8 cellular contexts compared by ENCODE assay signal in genomic region chr1:146443871-146444222, GRCh38.
A peak's percentile ranks its signal among the peaks of the same experiment; 100 is the strongest.
DNase-seq lines count a peak whose midpoint lies in the region; TF ChIP-seq lines count a peak whose summit lies in the region.
"Not testable (repeated sequence)": the region's sequence is repeated elsewhere in the genome, so short reads cannot be mapped to it uniquely, and the experiment has no call there.

No MANE protein-coding gene starts in this region.

- H3K79me2 ChIP-seq in PC-9 (ENCODE audit: low read depth): not testable (repeated sequence)

- H3K36me3 Mint-ChIP-seq in glutamatergic neuron (ENCODE audit: unreplicated experiment): not testable (repeated sequence)

- H3K4me2 ChIP-seq in PC-9: not testable (repeated sequence)

- not testable (repeated sequence) for H2AFZ ChIP-seq in PC-9

- H3K9me3 ChIP-seq in PC-9 (ENCODE audit: insufficient read depth, low read depth); mononuclear cell (ENCODE audit: low read depth, low read length); spleen; uterus: not testable (repeated sequence)

- 0 to 1% (median 1%) methylated on average over 17 to 18 of the region's 23 CpGs; no CpG with 5 or more reads in 1 of the 5 donors for WGBS in spleen, 5 donors

- H4K20me1 ChIP-seq in PC-9 (ENCODE audit: insufficient read depth): not testable (repeated sequence)

- H3K36me3 ChIP-seq in PC-9 (ENCODE audit: low read depth); spleen; uterus: not testable (repeated sequence)

- CTCF ChIA-PET in PC-9 (lab: Charles Lee): not testable (repeated sequence)

- not testable (repeated sequence) for H3K27ac Mint-ChIP-seq in glutamatergic neuron (ENCODE audit: unreplicated experiment)

- H3K4me3 ChIP-seq in PC-9: peak overlapping the region; percentile 43; the same call in 1 of the 2 replicates
- peak overlapping the region; percentile 18 for H3K4me3 ChIP-seq in mononuclear cell (ENCODE audit: low read length)
- peak overlapping the region in 4 of 8 donors; percentile 24 to 64 (median 32) for H3K4me3 ChIP-seq in spleen
- peak overlapping the region in 1 of 2 donors; percentile 30 for H3K4me3 ChIP-seq in uterus

- H3K27me3 ChIP-seq in PC-9 (ENCODE audit: insufficient read depth, low read depth); mononuclear cell (ENCODE audit: insufficient read depth, low read length); spleen (replicated peaks in 1 of 7); uterus: not testable (repeated sequence)

- H3K9me3 Mint-ChIP-seq in glutamatergic neuron (ENCODE audit: unreplicated experiment): not testable (repeated sequence)

- TF ChIP-seq CTCF in PC-9 (conservative IDR thresholded peaks at IDR 0.05) (0 out of 2 replicates have a peak, but pooled peaks have one; percentile 15), glutamatergic neuron (IDR thresholded peaks at IDR 0.05; ENCODE audit: partially characterized antibody, unreplicated experiment) (peak; percentile 20), spleen (IDR thresholded peaks at IDR 0.05 in 8 of 11, conservative IDR thresholded peaks at IDR 0.05 in 3 of 11) (peak in 5 of 11 experiments; percentile 10 to 47 (median 38))
- not testable (repeated sequence) for TF ChIP-seq CTCF in uterus (IDR thresholded peaks at IDR 0.05)

- H3K27ac ChIP-seq in PC-9: not testable (repeated sequence)
- H3K27ac ChIP-seq in spleen (peak overlapping the region in 4 of 8 donors; percentile 39 to 65 (median 48)), uterus (peak overlapping the region in 1 of 2 donors; percentile 21)

- not testable (repeated sequence) for H3K4me1 Mint-ChIP-seq in glutamatergic neuron (ENCODE audit: low read depth, unreplicated experiment)

- intact Hi-C loops in PC-9 (cut with micrococcal nuclease; ENCODE audit: unreplicated experiment); spleen (cut with DNase I; ENCODE audit: low total_unique reads); uterus (cut with DNase I; ENCODE audit: low total_unique reads): not testable (repeated sequence)

- not testable (repeated sequence) for H3F3A ChIP-seq in PC-9 (ENCODE audit: insufficient read depth, low read depth)

- H3K4me3 Mint-ChIP-seq in glutamatergic neuron (ENCODE audit: unreplicated experiment): not testable (repeated sequence)

- not testable (repeated sequence) for H3K4me1 ChIP-seq in PC-9 (replicated peaks; ENCODE audit: insufficient read depth); mononuclear cell (ENCODE audit: insufficient read depth, low read length); spleen; uterus

- DNase-seq in ELF-1 (ENCODE audit: low read depth, low spot score) (peak; percentile 12), PC-9 (peak in 1 of 2 experiments; percentile 31), glutamatergic neuron (peak; percentile 29), spleen (peak; percentile 74), uterus (peak; percentile 17 to 24)
- peak; percentile 65 for DNase-seq in activated T-cell treated with anti-CD3 and anti-CD28 coated beads, Interleukin-2, amount 50 U/mL, for 1 hour
- DNase-seq in central memory CD4-positive, alpha-beta T cell: peak; percentile 39

- BruUV-seq in PC-9 (replicated peaks; lab: Mats Ljungman, UMichigan): not testable (repeated sequence)

- not testable (repeated sequence) for H3K9me2 ChIP-seq in PC-9 (ENCODE audit: insufficient read depth)

- not testable (repeated sequence) for TF ChIP-seq POLR2A in spleen (IDR thresholded peaks at IDR 0.05); uterus (IDR thresholded peaks at IDR 0.05)

- H3K27me3 Mint-ChIP-seq in glutamatergic neuron (ENCODE audit: unreplicated experiment): not testable (repeated sequence)

- POLR2A ChIA-PET in PC-9 (lab: Charles Lee; ENCODE audit: unreplicated experiment): not testable (repeated sequence)
